1 cellular context compared by ENCODE assay signal in genomic region chr2:98734823-98735260, GRCh38.
A peak's percentile ranks its signal among the peaks of the same experiment; 100 is the strongest.
TF ChIP-seq lines count a peak whose summit lies in the region.

No MANE protein-coding gene starts in this region.

TF ChIP-seq in K562, 482 proteins besides CTCF, POLR2A, EP300 and RAD21 (continued from another document):
- TF ChIP-seq, protein P1, sequence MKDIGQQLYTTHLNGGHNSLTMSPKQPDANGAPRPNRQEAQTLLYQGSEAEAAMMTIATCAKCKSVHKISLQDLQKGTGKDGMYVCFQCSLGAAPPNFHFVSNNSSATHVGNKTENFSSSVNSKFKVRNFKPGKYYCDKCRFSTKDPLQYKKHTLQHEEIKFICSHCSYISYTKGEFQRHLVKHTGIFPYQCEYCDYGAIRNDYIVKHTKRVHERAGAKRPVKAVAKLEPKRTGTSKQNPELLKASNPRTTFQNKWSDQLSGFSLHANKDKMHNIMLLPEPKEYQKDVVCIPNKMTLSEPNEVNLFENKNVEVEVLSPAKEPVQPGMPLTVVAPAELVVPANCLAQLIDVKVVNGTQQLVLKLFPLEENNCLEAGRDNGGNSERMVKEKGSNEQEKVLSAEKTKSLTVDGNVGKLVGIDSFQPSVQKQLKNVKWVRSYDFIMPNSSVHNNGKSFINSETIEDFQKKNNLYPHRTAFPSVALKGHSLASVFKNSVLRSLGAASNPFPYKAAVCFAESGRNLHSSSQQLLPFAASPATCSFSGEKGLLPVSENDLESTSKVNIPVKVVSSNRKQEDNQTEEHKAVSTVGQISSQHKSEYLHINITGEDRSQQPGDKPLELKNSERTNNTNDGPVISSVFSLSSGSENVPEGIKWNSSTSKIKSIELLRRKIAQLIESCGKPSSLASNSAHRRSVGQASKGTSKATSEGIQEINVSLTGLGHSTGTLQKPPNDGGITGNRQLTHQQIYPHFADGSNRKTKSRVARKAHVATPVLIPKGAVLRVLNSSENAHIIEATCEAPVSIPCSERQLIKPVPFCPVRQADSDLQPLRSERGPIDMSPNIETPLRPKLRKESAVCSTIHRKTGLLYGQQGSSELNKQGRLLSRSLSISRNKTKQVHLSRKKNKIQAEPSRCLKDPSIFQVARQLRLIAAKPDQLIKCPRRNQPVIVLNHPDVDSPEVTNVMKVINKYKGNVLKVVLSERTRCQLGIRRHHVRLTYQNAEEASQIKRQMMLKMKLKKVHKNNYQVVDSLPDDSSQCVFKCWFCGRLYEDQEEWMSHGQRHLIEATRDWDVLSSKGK (CRISPR knock-in tag; IDR thresholded peaks at IDR 0.05) = no peak
- TF ChIP-seq LEF1 (IDR thresholded peaks at IDR 0.05) = peak; percentile 44; the same call in 1 of the 2 replicates
- TF ChIP-seq ZNF551 (CRISPR knock-in tag; IDR thresholded peaks at IDR 0.05) = no peak
- TF ChIP-seq PML (IDR thresholded peaks at IDR 0.05; ENCODE audit: low read length) = peak; percentile 69
- TF ChIP-seq STAT5B (CRISPR knock-in tag; IDR thresholded peaks at IDR 0.05) = no peak
- peak; percentile 27 for TF ChIP-seq RBM25 (IDR thresholded peaks at IDR 0.05; ENCODE audit: low read depth, low read length, severe bottlenecking)
- TF ChIP-seq HDAC2 (IDR thresholded peaks at IDR 0.05) = peak; percentile 84
- TF ChIP-seq HMG20B (CRISPR knock-in tag; IDR thresholded peaks at IDR 0.05) = no peak
- TF ChIP-seq, protein P2, sequence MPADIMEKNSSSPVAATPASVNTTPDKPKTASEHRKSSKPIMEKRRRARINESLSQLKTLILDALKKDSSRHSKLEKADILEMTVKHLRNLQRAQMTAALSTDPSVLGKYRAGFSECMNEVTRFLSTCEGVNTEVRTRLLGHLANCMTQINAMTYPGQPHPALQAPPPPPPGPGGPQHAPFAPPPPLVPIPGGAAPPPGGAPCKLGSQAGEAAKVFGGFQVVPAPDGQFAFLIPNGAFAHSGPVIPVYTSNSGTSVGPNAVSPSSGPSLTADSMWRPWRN (IDR thresholded peaks at IDR 0.05; ENCODE audit: low read depth) = peak; percentile 76; the same call in 1 of the 2 replicates
- TF ChIP-seq CBFA2T2 (conservative IDR thresholded peaks at IDR 0.05) = peak; percentile 88
- TF ChIP-seq MECOM (CRISPR knock-in tag; IDR thresholded peaks at IDR 0.05) = peak; percentile 51; the same call in 1 of the 2 replicates
